ENCODE assay signal across 1 cellular context in the genomic region with DNA sequence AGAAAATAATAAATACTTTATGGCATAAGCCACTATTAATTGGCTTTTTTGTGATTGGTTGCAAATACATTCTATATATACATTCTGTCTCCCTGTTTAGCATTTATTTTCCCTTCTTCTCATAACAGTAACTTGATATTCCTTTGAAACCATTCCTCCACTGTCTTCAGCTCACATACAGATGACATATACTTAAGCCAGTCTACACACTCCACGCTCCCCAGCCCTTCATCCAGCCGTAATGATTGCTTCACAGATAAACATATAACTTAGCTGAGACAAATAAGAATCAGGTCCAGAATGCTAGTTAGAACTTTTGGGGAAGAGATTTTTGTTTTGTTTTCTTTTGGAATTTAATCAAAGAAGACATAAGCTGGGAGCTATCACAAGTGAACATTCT.
TF ChIP-seq lines count a peak whose summit lies in the region.

No MANE protein-coding gene starts in this region.

TF ChIP-seq in IMR-90, 13 proteins besides CTCF, POLR2A, EP300 and RAD21:
- TF ChIP-seq RCOR1 (IDR thresholded peaks at IDR 0.05; ENCODE audit: insufficient replicate concordance, low read length) (no peak), MAZ (IDR thresholded peaks at IDR 0.05; ENCODE audit: borderline replicate concordance, low read depth, low read length) (no peak), MXI1 (IDR thresholded peaks at IDR 0.05; ENCODE audit: borderline replicate concordance, low read depth, low read length) (no peak), MAFK (IDR thresholded peaks at IDR 0.05; ENCODE audit: low read depth, low read length) (no peak), NFE2L2 (IDR thresholded peaks at IDR 0.05; ENCODE audit: low read depth, low read length) (no peak), FOS (IDR thresholded peaks at IDR 0.05; ENCODE audit: low read depth, low read length) (no peak), RFX5 (IDR thresholded peaks at IDR 0.05; ENCODE audit: low read depth, low read length) (no peak), CEBPB (IDR thresholded peaks at IDR 0.05; ENCODE audit: low read depth, low read length) (no peak), SMC3 (IDR thresholded peaks at IDR 0.05; ENCODE audit: low read depth, low read length) (no peak)
- TF ChIP-seq, protein P1, sequence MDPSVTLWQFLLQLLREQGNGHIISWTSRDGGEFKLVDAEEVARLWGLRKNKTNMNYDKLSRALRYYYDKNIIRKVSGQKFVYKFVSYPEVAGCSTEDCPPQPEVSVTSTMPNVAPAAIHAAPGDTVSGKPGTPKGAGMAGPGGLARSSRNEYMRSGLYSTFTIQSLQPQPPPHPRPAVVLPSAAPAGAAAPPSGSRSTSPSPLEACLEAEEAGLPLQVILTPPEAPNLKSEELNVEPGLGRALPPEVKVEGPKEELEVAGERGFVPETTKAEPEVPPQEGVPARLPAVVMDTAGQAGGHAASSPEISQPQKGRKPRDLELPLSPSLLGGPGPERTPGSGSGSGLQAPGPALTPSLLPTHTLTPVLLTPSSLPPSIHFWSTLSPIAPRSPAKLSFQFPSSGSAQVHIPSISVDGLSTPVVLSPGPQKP (IDR thresholded peaks at IDR 0.05; ENCODE audit: borderline replicate concordance, low read depth, low read length) = no peak
